ENCODE assay signal across 1 cellular context in the genomic region with DNA sequence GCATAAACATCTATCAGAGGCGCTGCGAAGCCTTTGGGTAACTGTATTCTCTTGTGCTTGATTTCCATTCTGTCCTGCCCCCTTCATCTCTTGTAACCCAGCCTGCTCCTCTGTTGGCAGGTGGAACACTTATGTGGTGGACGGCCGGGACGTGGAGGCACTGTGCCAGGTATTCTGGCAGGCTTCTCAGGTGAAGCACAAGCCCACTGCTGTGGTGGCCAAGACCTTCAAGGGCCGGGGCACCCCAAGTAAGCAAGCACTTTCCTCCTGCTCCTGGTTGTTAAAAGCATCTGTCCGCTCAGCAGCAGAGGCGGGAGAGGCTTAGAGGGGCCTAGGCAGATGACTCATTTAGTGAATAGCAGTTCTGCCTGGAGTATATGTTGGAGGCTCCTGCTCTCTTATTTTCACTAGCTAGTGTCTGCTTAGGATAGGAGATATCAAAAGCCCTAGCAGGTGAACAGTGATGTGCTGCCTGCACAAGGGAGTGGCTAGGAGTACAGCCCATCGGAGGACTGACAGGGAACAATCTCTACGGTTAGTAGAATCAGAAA.
TF ChIP-seq lines count a peak whose summit lies in the region.

No MANE protein-coding gene starts in this region.

TF ChIP-seq in H1, 55 proteins besides CTCF, POLR2A, EP300 and RAD21:
- no peak for TF ChIP-seq BRCA1 (IDR thresholded peaks at IDR 0.05; ENCODE audit: low read depth, low read length)
- no peak for TF ChIP-seq SRF (IDR thresholded peaks at IDR 0.05; ENCODE audit: low read depth, low read length)
- TF ChIP-seq BCL11A (IDR thresholded peaks at IDR 0.05; ENCODE audit: low read depth in 2 of 2, low read length in 2 of 2): no peak
- no peak for TF ChIP-seq E2F6 (IDR thresholded peaks at IDR 0.05)
- no peak for TF ChIP-seq FOSL1 (IDR thresholded peaks at IDR 0.05; ENCODE audit: insufficient read depth, low read depth, low read length)
- TF ChIP-seq, protein P1, sequence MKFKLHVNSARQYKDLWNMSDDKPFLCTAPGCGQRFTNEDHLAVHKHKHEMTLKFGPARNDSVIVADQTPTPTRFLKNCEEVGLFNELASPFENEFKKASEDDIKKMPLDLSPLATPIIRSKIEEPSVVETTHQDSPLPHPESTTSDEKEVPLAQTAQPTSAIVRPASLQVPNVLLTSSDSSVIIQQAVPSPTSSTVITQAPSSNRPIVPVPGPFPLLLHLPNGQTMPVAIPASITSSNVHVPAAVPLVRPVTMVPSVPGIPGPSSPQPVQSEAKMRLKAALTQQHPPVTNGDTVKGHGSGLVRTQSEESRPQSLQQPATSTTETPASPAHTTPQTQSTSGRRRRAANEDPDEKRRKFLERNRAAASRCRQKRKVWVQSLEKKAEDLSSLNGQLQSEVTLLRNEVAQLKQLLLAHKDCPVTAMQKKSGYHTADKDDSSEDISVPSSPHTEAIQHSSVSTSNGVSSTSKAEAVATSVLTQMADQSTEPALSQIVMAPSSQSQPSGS (IDR thresholded peaks at IDR 0.05; ENCODE audit: low read length): no peak
- no peak for TF ChIP-seq TBP (IDR thresholded peaks at IDR 0.05; ENCODE audit: low read depth, low read length)
- no peak for TF ChIP-seq JUN (IDR thresholded peaks at IDR 0.05; ENCODE audit: low read depth, low read length)
- no peak for TF ChIP-seq NANOG (IDR thresholded peaks at IDR 0.05; ENCODE audit: insufficient read depth, low read depth, low read length, poor library complexity, severe bottlenecking)
- TF ChIP-seq CTBP2 (IDR thresholded peaks at IDR 0.05; ENCODE audit: borderline replicate concordance, insufficient read depth, insufficient read length, low read length): no peak
- TF ChIP-seq SIX5 (IDR thresholded peaks at IDR 0.05; ENCODE audit: low read depth, low read length): no peak
